In the genomic region with DNA sequence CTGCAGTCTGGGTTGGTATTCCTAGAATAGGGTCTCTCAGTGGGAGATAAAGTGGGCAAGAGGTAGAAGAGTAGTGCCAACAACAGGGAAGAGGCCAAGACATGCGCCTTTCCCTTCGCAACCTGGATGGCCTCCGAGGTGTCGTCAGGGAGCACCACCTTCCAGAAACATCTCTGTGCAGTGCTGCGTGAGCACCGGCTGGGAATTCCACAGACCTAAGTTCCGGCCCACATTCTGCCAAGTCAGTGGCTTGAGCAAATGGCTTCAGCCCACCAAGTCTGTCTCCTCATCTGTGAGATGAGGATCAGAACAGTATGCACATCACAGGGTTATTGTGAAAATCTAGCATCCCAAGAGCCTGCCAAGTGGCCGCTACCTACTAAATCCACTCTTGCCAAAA, we compare ENCODE assay signal across 1 cellular context.
TF ChIP-seq lines count a peak whose summit lies in the region.

No MANE protein-coding gene starts in this region.

TF ChIP-seq in WTC11, 78 proteins besides CTCF, POLR2A, EP300 and RAD21 (continued from another document):
- no peak for TF ChIP-seq PRDM15 (CRISPR knock-in tag; IDR thresholded peaks at IDR 0.05)
TF ChIP-seq in WTC11: peak in this region for 0.
